ENCODE assay signal across 26 cellular contexts in genomic region chr2:190053426-190053825, GRCh38. TPM values are rescaled to one million over a fixed set of nuclear protein-coding genes. Genes with fewer than 3 reads are reported as not detected.
DNase-seq lines count a peak whose midpoint lies in the region; ATAC-seq, FAIRE-seq and TF ChIP-seq lines count a peak whose summit lies in the region.
"Had no signal": no experiment of that assay in that cellular context is flagged by ENCODE, and none has a peak within 500 bp of the region (broad histone marks: within the 10 kb centered on the region; RNA-seq: fewer than 3 reads in every experiment).

No MANE protein-coding gene starts in this region.

- FAIRE-seq in colon (lab: Jason Lieb, UNC) (peak; percentile 5), frontal cortex (lab: Jason Lieb, UNC) (peak; percentile 31)
- FAIRE-seq: GM18507 had no signal

- H3K9me3 ChIP-seq in mammary epithelial cell (replicated peaks; ENCODE audit: insufficient read depth, low read length) = no peaks in the 10 kb centered on the region
- H3K9me3 ChIP-seq: SJSA1 had no signal

- H3K9me3 Mint-ChIP-seq in MCF 10A (ENCODE audit: unreplicated experiment) (no peaks in the 10 kb centered on the region), chondrocyte (ENCODE audit: low read depth) (no peaks in the 10 kb centered on the region)
- H3K9me3 Mint-ChIP-seq in natural killer cell treated with Interleukin-12 subunit alpha and Interleukin-12 subunit beta and Interleukin-15 and Interleukin-18, amount 100 ng/mL, for 72 hours = no peaks in the 10 kb centered on the region
- H3K9me3 Mint-ChIP-seq: GM23338, H9 had no signal

- H3K27ac Mint-ChIP-seq in MCF 10A (ENCODE audit: low read depth, unreplicated experiment) (no peak overlapping the region), chondrocyte (ENCODE audit: unreplicated experiment) (no peak overlapping the region)
- H3K27ac Mint-ChIP-seq in natural killer cell treated with Interleukin-12 subunit alpha and Interleukin-12 subunit beta and Interleukin-15 and Interleukin-18, amount 100 ng/mL, for 72 hours = no peak overlapping the region
- H3K27ac Mint-ChIP-seq: GM23338, H9 had no signal

- H3K4me3 Mint-ChIP-seq in MCF 10A (ENCODE audit: unreplicated experiment) (no peak overlapping the region), chondrocyte (ENCODE audit: unreplicated experiment) (no peak overlapping the region)
- no peak overlapping the region for H3K4me3 Mint-ChIP-seq in natural killer cell treated with Interleukin-12 subunit alpha and Interleukin-12 subunit beta and Interleukin-15 and Interleukin-18, amount 100 ng/mL, for 72 hours
- H3K4me3 Mint-ChIP-seq: GM23338, H9 had no signal

- no peaks in the 10 kb centered on the region for H4K20me1 ChIP-seq in mammary epithelial cell (ENCODE audit: insufficient read depth, low read length)

- H3K4me1 Mint-ChIP-seq in MCF 10A (ENCODE audit: insufficient read depth, unreplicated experiment) = peaks cover 6% of the 10 kb centered on the region
- H3K4me1 Mint-ChIP-seq in chondrocyte (ENCODE audit: low read depth) = peaks cover 10% of the 10 kb centered on the region
- no peaks in the 10 kb centered on the region for H3K4me1 Mint-ChIP-seq in natural killer cell treated with Interleukin-12 subunit alpha and Interleukin-12 subunit beta and Interleukin-15 and Interleukin-18, amount 100 ng/mL, for 72 hours (ENCODE audit: low read depth in 2 of 2)
- H3K4me1 Mint-ChIP-seq: H9 had no signal

- no peaks in the 10 kb centered on the region for H3K79me2 ChIP-seq in mammary epithelial cell (ENCODE audit: insufficient read depth, low read length)

- BruUV-seq in MCF 10A (replicated peaks; lab: Mats Ljungman, UMichigan) (no TSS peak), mammary epithelial cell (replicated peaks; lab: Mats Ljungman, UMichigan) (no TSS peak)

- no peak overlapping the region for H3K4me2 ChIP-seq in mammary epithelial cell (ENCODE audit: insufficient read depth, low read depth, low read length)
- H3K4me2 ChIP-seq: GM23338, KMS-11, PC-9 had no signal

- WGBS in mammary epithelial cell (ENCODE audit: low coverage, missing lambda C conversion rate) = 85% methylated on average over 5 of the region's 5 CpGs

- no peaks in the 10 kb centered on the region for H3K36me3 ChIP-seq in mammary epithelial cell (ENCODE audit: insufficient read depth, low read length)
- H3K36me3 ChIP-seq: SJSA1 had no signal

- CTCF ChIA-PET in MCF 10A (lab: Yijun Ruan, JAX) = no interaction called here
- CTCF ChIA-PET in mammary epithelial cell (lab: Charles Lee; ENCODE audit: low non-redundant PET) = no interaction called here

- H3K36me3 Mint-ChIP-seq in MCF 10A (ENCODE audit: insufficient read depth, unreplicated experiment) (no peaks in the 10 kb centered on the region), chondrocyte (ENCODE audit: low read depth) (no peaks in the 10 kb centered on the region)
- H3K36me3 Mint-ChIP-seq in natural killer cell treated with Interleukin-12 subunit alpha and Interleukin-12 subunit beta and Interleukin-15 and Interleukin-18, amount 100 ng/mL, for 72 hours = no peaks in the 10 kb centered on the region

- intact Hi-C loops in MCF 10A (cut with micrococcal nuclease) (no loop called here), mammary epithelial cell (cut with micrococcal nuclease) (no loop called here)

- H3K4me3 ChIP-seq in mammary epithelial cell (replicated peaks in 1 of 3; ENCODE audit: insufficient read depth in 1 of 3, low read depth in 2 of 3, low read length in 3 of 3) = no peak overlapping the region
- H3K4me3 ChIP-seq: GM23338, PC-9, SJSA1 had no signal

- in situ Hi-C loops in mammary epithelial cell (cut with MboI; ENCODE audit: low sequenced_read_pairs in 2 of 2) = loop anchor here (25.0 kb wide), 2 partner anchors 266 to 391 kb away; partner anchors contain the start of genes ANKAR (in 1 of the 2), ASNSD1 (in 1 of the 2), ORMDL1 (in 1 of the 2) and PMS1 (in 1 of the 2)

- H3K4me1 ChIP-seq in mammary epithelial cell (ENCODE audit: insufficient read depth, low read length) = peaks cover 7% of the 10 kb centered on the region

- no peak overlapping the region for H3K9ac ChIP-seq in mammary epithelial cell (ENCODE audit: insufficient read depth, low read length)
- H3K9ac ChIP-seq: KMS-11 had no signal

- TF ChIP-seq CTCF in MCF 10A (IDR thresholded peaks at IDR 0.05; ENCODE audit: unreplicated experiment) (no peak), mammary epithelial cell (conservative IDR thresholded peaks at IDR 0.05 in 1 of 2, IDR thresholded peaks at IDR 0.05 in 1 of 2; ENCODE audit: extremely low read depth in 1 of 2, insufficient read depth in 1 of 2, low read depth in 1 of 2, low read length in 2 of 2) (no peak), chondrocyte (IDR thresholded peaks at IDR 0.05) (no peak)

- no peak for ATAC-seq in natural killer cell treated with Interleukin-12 subunit alpha and Interleukin-12 subunit beta and Interleukin-15 and Interleukin-18, amount 100 ng/mL, for 72 hours
- ATAC-seq: GM23338 had no signal

- no peak overlapping the region for H2AFZ ChIP-seq in mammary epithelial cell (ENCODE audit: low read depth, low read length)
- H2AFZ ChIP-seq: GM23338, PC-9 had no signal

- dilution Hi-C loops in mammary epithelial cell (cut with HindIII; ENCODE audit: low sequenced_read_pairs) = no loop called here

- DNase-seq in MCF 10A (ENCODE audit: unreplicated experiment) (peak; percentile 45), mammary epithelial cell (no peak), frontal cortex (ENCODE audit: low spot score in 2 of 2) (no peak), chondrocyte (ENCODE audit: low spot score) (no peak), NCI-H128 (lab: John Stamatoyannopoulos, UW; ENCODE audit: unreplicated experiment) (no peak), kidney glomerular epithelial cell (lab: John Stamatoyannopoulos, UW) (no peak)
- no peak for DNase-seq in natural killer cell treated with Interleukin-12 subunit alpha and Interleukin-12 subunit beta and Interleukin-15 and Interleukin-18, amount 100 ng/mL, for 72 hours (ENCODE audit: low spot score)
- DNase-seq: 8988T, H9, IMR-90, NCI-H1092, NCI-H1436 treated with DMSO at 0.1 percent for 48 hours, NCI-H1930, NCI-H2107, NCI-H446, NCI-H524 treated with DMSO at 0.1 percent for 48 hours, NCI-H774, PC-9, Right ventricle myocardium superior, RPMI8226 had no signal

- H3K27me3 Mint-ChIP-seq in MCF 10A (ENCODE audit: insufficient read depth, unreplicated experiment) = no peaks in the 10 kb centered on the region
- H3K27me3 Mint-ChIP-seq in chondrocyte (ENCODE audit: low read depth) = no peaks in the 10 kb centered on the region
- H3K27me3 Mint-ChIP-seq in natural killer cell treated with Interleukin-12 subunit alpha and Interleukin-12 subunit beta and Interleukin-15 and Interleukin-18, amount 100 ng/mL, for 72 hours = peaks cover 0 to 17% of the 10 kb centered on the region in 2 donors

- POLR2A ChIA-PET in MCF 10A (lab: Yijun Ruan, JAX) = interaction anchor here (1.1 kb wide), 1 partner anchor 266 kb away, joined by 3 read pairs; the partner anchor contains the start of gene HIBCH

- H3K27me3 ChIP-seq in mammary epithelial cell (ENCODE audit: insufficient read depth, low read length) = no peaks in the 10 kb centered on the region
- H3K27me3 ChIP-seq: SJSA1 had no signal

- no peak overlapping the region for H3K27ac ChIP-seq in mammary epithelial cell (ENCODE audit: insufficient read depth, low read depth, low read length)
- H3K27ac ChIP-seq: KMS-11, PC-9, SJSA1 had no signal

RNA-seq across cellular contexts. Expression of gene MSTN, which starts 9.1 kb away (rescaled TPM):
- total RNA-seq in MCF 10A (2022) = 0.09 and 0.10 TPM in 2 replicates
- total RNA-seq in mammary epithelial cell = not detected
- not detected for polyA plus RNA-seq in mammary epithelial cell
- polyA minus RNA-seq in mammary epithelial cell = not detected
- total RNA-seq in frontal cortex = 0.82 TPM
- 0.44 to 0.99 TPM (median 0.45 TPM) in 3 replicates for total RNA-seq in chondrocyte
- not detected for total RNA-seq in natural killer cell treated with Interleukin-12 subunit alpha and Interleukin-12 subunit beta and Interleukin-15 and Interleukin-18, amount 100 ng/mL, for 72 hours
- total RNA-seq: H9, PC-9, Right ventricle myocardium superior had no signal
- polyA plus RNA-seq: BJ, GM23338, IMR-90 had no signal
